In genomic region chr15:45100884-45101622, GRCh38 we compare ENCODE assay signal across 1 cellular context.
TF ChIP-seq lines count a peak whose summit lies in the region.

No MANE protein-coding gene starts in this region.

TF ChIP-seq in GM23338, 12 proteins besides CTCF, POLR2A, EP300 and RAD21 (continued from another document):
- TF ChIP-seq ZNF462 (CRISPR knock-in tag; IDR thresholded peaks at IDR 0.05) = no peak
- TF ChIP-seq JUNB (IDR thresholded peaks at IDR 0.05; ENCODE audit: unreplicated experiment) = no peak
- no peak for TF ChIP-seq NANOG (IDR thresholded peaks at IDR 0.05; ENCODE audit: borderline replicate concordance)
- no peak for TF ChIP-seq CREB1 (CRISPR knock-in tag; IDR thresholded peaks at IDR 0.05; ENCODE audit: low read depth)
- TF ChIP-seq ZNF331 (CRISPR knock-in tag; IDR thresholded peaks at IDR 0.05; ENCODE audit: low read depth) = no peak
- TF ChIP-seq ZNF114 (CRISPR knock-in tag; IDR thresholded peaks at IDR 0.05) = no peak
- TF ChIP-seq REST (IDR thresholded peaks at IDR 0.05; ENCODE audit: unreplicated experiment) = no peak
